Comparison of ENCODE assay signal across 8 cellular contexts in genomic region chr6:57089265-57089664, GRCh38. TPM values are rescaled to one million over a fixed set of nuclear protein-coding genes. Genes with fewer than 3 reads are reported as not detected.
DNase-seq lines count a peak whose midpoint lies in the region; ATAC-seq and TF ChIP-seq lines count a peak whose summit lies in the region.

No MANE protein-coding gene starts in this region.

- H2AK9ac ChIP-seq in IMR-90 (replicated peaks; ENCODE audit: low read depth, low read length, poor library complexity) = peak overlapping the region; percentile 77

- H2BK15ac ChIP-seq in IMR-90 (ENCODE audit: low read depth, low read length) = no peak overlapping the region

- H3K9me3 ChIP-seq in BLaER1 (no peaks in the 10 kb centered on the region), IMR-90 (ENCODE audit: control insufficient read depth, insufficient read depth, low read length) (no peaks in the 10 kb centered on the region)

- H4K5ac ChIP-seq in IMR-90 (ENCODE audit: low read depth, low read length) = peak overlapping the region; percentile 58; the same call in 1 of the 2 replicates

- H3K27ac ChIP-seq in BLaER1 (peak overlapping the region; percentile 20; the same call in 1 of the 2 replicates), IMR-90 (ENCODE audit: insufficient read depth, low read length) (peak overlapping the region; percentile 65; the same call in 1 of the 2 replicates)

- H3K4me1 Mint-ChIP-seq in naive thymus-derived CD8-positive, alpha-beta T cell = peaks cover 15 to 36% (median 33%) of the 10 kb centered on the region in 4 donors

- H3K27me3 Mint-ChIP-seq in naive thymus-derived CD8-positive, alpha-beta T cell = no peaks in the 10 kb centered on the region

- TF ChIP-seq RAD21 in IMR-90 (IDR thresholded peaks at IDR 0.05; ENCODE audit: low read length) = no peak

- H3K79me1 ChIP-seq in IMR-90 (ENCODE audit: low read depth in 1 of 2, low read length in 2 of 2) = peaks cover 0 to 9% of the 10 kb centered on the region in 2 experiments; a peak in 2 of 4 replicates

- H3K9ac ChIP-seq in BLaER1 (peak overlapping the region; percentile 36; the same call in 1 of the 2 replicates), IMR-90 (ENCODE audit: low read depth, low read length) (peak overlapping the region; percentile 3; the same call in 1 of the 2 replicates)

- no peak overlapping the region for H2AK5ac ChIP-seq in IMR-90 (ENCODE audit: low read depth, low read length)

- WGBS in IMR-90 (ENCODE audit: extremely low coverage in 2 of 2, insufficient read length in 1 of 2), 2 experiments = no CpG with 5 or more reads among the region's 3 CpGs

- H3K9me3 Mint-ChIP-seq in naive thymus-derived CD8-positive, alpha-beta T cell = no peaks in the 10 kb centered on the region

- H3K4me2 ChIP-seq in BLaER1 (peak overlapping the region; percentile 72), IMR-90 (ENCODE audit: low read depth, low read length) (peak overlapping the region; percentile 47)

- peak overlapping the region; percentile 71 for H3K4me3 ChIP-seq in BLaER1
- peak overlapping the region; percentile 23; the same call in 1 of the 2 replicates for H3K4me3 ChIP-seq in IMR-90 (ENCODE audit: insufficient read depth, low read depth, low read length)

- H3K23ac ChIP-seq in IMR-90 (ENCODE audit: low read depth, low read length) = no peak overlapping the region; the same call in 1 of the 2 replicates

- no peak for ATAC-seq in IMR-90 (ENCODE audit: low read depth)
- ATAC-seq in naive thymus-derived CD8-positive, alpha-beta T cell = no peak
- ATAC-seq in HG03354 (IDR thresholded peaks at IDR 0.05; ENCODE audit: poor library complexity, severe bottlenecking, unreplicated experiment) = no peak
- no peak for ATAC-seq in omental fat pad (ENCODE audit: low FRiP score)
- no peak for ATAC-seq in GM19455 (IDR thresholded peaks at IDR 0.05; ENCODE audit: unreplicated experiment)

- peak overlapping the region; percentile 15 for H2BK5ac ChIP-seq in IMR-90 (ENCODE audit: low read depth, low read length, poor library complexity, severe bottlenecking)

- H4K8ac ChIP-seq in IMR-90 (ENCODE audit: low read depth in 2 of 2, low read length in 2 of 2) = peak overlapping the region; percentile 17 to 75; a peak in 3 of 4 replicates

- no peak overlapping the region for H4K91ac ChIP-seq in IMR-90 (ENCODE audit: insufficient read depth, low read depth, low read length)

- H3K4ac ChIP-seq in IMR-90 (ENCODE audit: low read depth, low read length) = peak overlapping the region; percentile 76; the same call in 1 of the 2 replicates

- BruUV-seq in IMR-90 (replicated peaks; lab: Mats Ljungman, UMichigan) = no TSS peak

- peak overlapping the region; percentile 45 for H3K18ac ChIP-seq in IMR-90 (ENCODE audit: low read depth, low read length)

- peak overlapping the region; percentile 82 to 97 (median 92) for H3K4me3 Mint-ChIP-seq in naive thymus-derived CD8-positive, alpha-beta T cell

- 0 out of 2 replicates have a peak overlapping the region, but pooled peaks have one; percentile 24 for H3K14ac ChIP-seq in IMR-90 (replicated peaks; ENCODE audit: low read depth, low read length)

- TF ChIP-seq CTCF in IMR-90 (conservative IDR thresholded peaks at IDR 0.05; ENCODE audit: low read depth, low read length) (no peak), omental fat pad (IDR thresholded peaks at IDR 0.05) (no peak)

- CTCF ChIA-PET in IMR-90 (lab: Yijun Ruan, JAX) = no interaction called here

- H4K20me1 ChIP-seq in BLaER1 = peaks cover 31% of the 10 kb centered on the region
- H4K20me1 ChIP-seq in IMR-90 (ENCODE audit: insufficient read depth, low read length) = peaks cover 25% of the 10 kb centered on the region

- H2BK20ac ChIP-seq in IMR-90 (ENCODE audit: low read depth, low read length) = no peak overlapping the region

- H3K27me3 ChIP-seq in BLaER1 (no peaks in the 10 kb centered on the region), IMR-90 (ENCODE audit: control insufficient read depth, insufficient read depth, low read length) (no peaks in the 10 kb centered on the region)

- H2AFZ ChIP-seq in IMR-90 (replicated peaks; ENCODE audit: low read length, poor library complexity) = peak overlapping the region; percentile 74

- H2BK120ac ChIP-seq in IMR-90 (ENCODE audit: low read depth, low read length) = no peak overlapping the region

- in situ Hi-C loops in IMR-90 (cut with MboI; ENCODE audit: low sequenced_read_pairs) = no loop called here

- H3K27ac Mint-ChIP-seq in naive thymus-derived CD8-positive, alpha-beta T cell = peak overlapping the region; percentile 64 to 97 (median 92)

- no peak for TF ChIP-seq POLR2A in IMR-90 (IDR thresholded peaks at IDR 0.05; ENCODE audit: low read depth, low read length)

- no peak for DNase-seq in IMR-90
- DNase-seq in cerebellum (ENCODE audit: low spot score) = peak; percentile 18
- peak in 1 of 10 donors; percentile 1 for DNase-seq in naive thymus-derived CD8-positive, alpha-beta T cell
- no peak for DNase-seq in omental fat pad (ENCODE audit: low spot score)
- DNase-seq in DMS153 treated with DMSO at 0.1 percent for 48 hours (lab: John Stamatoyannopoulos, UW; ENCODE audit: unreplicated experiment) = no peak

- intact Hi-C loops in IMR-90 (cut with micrococcal nuclease) = loop anchor here (1.0 to 5.0 kb wide), 2 partner anchors 187 to 227 kb away; no protein-coding TSS in a partner anchor

- H3K4me1 ChIP-seq in BLaER1 = peaks cover 36% of the 10 kb centered on the region
- peaks cover 10% of the 10 kb centered on the region for H3K4me1 ChIP-seq in IMR-90 (ENCODE audit: control insufficient read depth, insufficient read depth, low read length)

- dilution Hi-C loops in IMR-90 (cut with HindIII; ENCODE audit: low sequenced_read_pairs, unreplicated experiment) = no loop called here

- H3K9me1 ChIP-seq in IMR-90 (ENCODE audit: insufficient read depth, low read length) = no peaks in the 10 kb centered on the region; the same call in 1 of the 2 replicates

- POLR2A ChIA-PET in IMR-90 (lab: Charles Lee; ENCODE audit: unreplicated experiment) = interaction anchor here (0.7 kb wide), 1 partner anchor 10 kb away, joined by 3 read pairs; no protein-coding TSS in a partner anchor
- POLR2A ChIA-PET in naive thymus-derived CD8-positive, alpha-beta T cell (lab: Charles Lee) = interaction anchor here (0.7 to 0.9 kb wide), 4 partner anchors 36 to 228 kb away, joined by 3 to 4 read pairs (median 4); partner anchors contain the start of gene PRIM2

- H3K56ac ChIP-seq in IMR-90 (ENCODE audit: extremely low read depth, insufficient read depth, low read length) = 0 out of 2 replicates have a peak overlapping the region, but pooled peaks have one; percentile 29

- H3K36me3 ChIP-seq in BLaER1 (peaks cover 13% of the 10 kb centered on the region; the same call in 1 of the 2 replicates), IMR-90 (ENCODE audit: control insufficient read depth, insufficient read depth, low read length) (0 out of 2 replicates have a peak, but pooled peaks cover under 1% of the 10 kb centered on the region)

- H3K36me3 Mint-ChIP-seq in naive thymus-derived CD8-positive, alpha-beta T cell = peaks cover 0 to 25% (median 8%) of the 10 kb centered on the region in 3 donors

TF ChIP-seq in IMR-90, 13 proteins besides CTCF, POLR2A, EP300 and RAD21 (continues in another document):
- no peak for TF ChIP-seq CHD1 (IDR thresholded peaks at IDR 0.05; ENCODE audit: low read depth, low read length)
- no peak for TF ChIP-seq NFE2L2 (IDR thresholded peaks at IDR 0.05; ENCODE audit: low read depth, low read length)
- TF ChIP-seq USF2 (IDR thresholded peaks at IDR 0.05; ENCODE audit: low read depth, low read length) = no peak
- no peak for TF ChIP-seq MXI1 (IDR thresholded peaks at IDR 0.05; ENCODE audit: borderline replicate concordance, low read depth, low read length)
- no peak for TF ChIP-seq MAFK (IDR thresholded peaks at IDR 0.05; ENCODE audit: low read depth, low read length)
- TF ChIP-seq MAZ (IDR thresholded peaks at IDR 0.05; ENCODE audit: borderline replicate concordance, low read depth, low read length) = no peak
- TF ChIP-seq SMC3 (IDR thresholded peaks at IDR 0.05; ENCODE audit: low read depth, low read length) = no peak
- TF ChIP-seq RCOR1 (IDR thresholded peaks at IDR 0.05; ENCODE audit: insufficient replicate concordance, low read length) = no peak
- TF ChIP-seq FOS (IDR thresholded peaks at IDR 0.05; ENCODE audit: low read depth, low read length) = no peak
- TF ChIP-seq BHLHE40 (IDR thresholded peaks at IDR 0.05; ENCODE audit: low read depth, low read length) = no peak
- TF ChIP-seq CEBPB (IDR thresholded peaks at IDR 0.05; ENCODE audit: low read depth, low read length) = no peak
- TF ChIP-seq RFX5 (IDR thresholded peaks at IDR 0.05; ENCODE audit: low read depth, low read length) = no peak

RNA-seq across cellular contexts. Expression of gene ZNF451, which starts 0.7 kb away (rescaled TPM):
- total RNA-seq in IMR-90 (2012; rRNA removed) = 48.6 and 63.0 TPM in 2 replicates
- 8.0 and 10.0 TPM in 2 replicates for polyA plus RNA-seq in IMR-90 (2012; rRNA removed)
- polyA plus RNA-seq in IMR-90 (2012; cell fraction: cytosol; rRNA removed) = 1.4 and 2.3 TPM in 2 replicates
- polyA plus RNA-seq in IMR-90 (2012; cell fraction: nucleus; rRNA removed; ENCODE audit: low replicate concordance) = 2.6 and 27.7 TPM in 2 replicates
- 130 TPM for total RNA-seq in cerebellum
- total RNA-seq in naive thymus-derived CD8-positive, alpha-beta T cell = 100 to 1,000 TPM in 1 of 2 experiments, 10 to 100 TPM in 1; 88.7 to 111 TPM
- 10 to 100 TPM; 17.0 to 26.6 (median 21.9) TPM for polyA plus RNA-seq in naive thymus-derived CD8-positive, alpha-beta T cell
- 10 to 100 TPM; 41.4 to 66.8 (median 57.0) TPM for total RNA-seq in omental fat pad

RNA-seq across cellular contexts. Expression of gene KIAA1586, which starts 42.8 kb away (rescaled TPM):
- total RNA-seq in IMR-90 (2012; rRNA removed) (3.8 and 15.0 TPM in 2 replicates), cerebellum (72.0 TPM), omental fat pad (10 to 100 TPM in 1 of 4 donors, 1 to 10 TPM in 3; 4.7 to 10.7 (median 7.3) TPM)
- polyA plus RNA-seq in IMR-90 (2012; rRNA removed) = 3.5 and 3.6 TPM in 2 replicates
- 0.28 and 0.32 TPM in 2 replicates for polyA plus RNA-seq in IMR-90 (2012; cell fraction: cytosol; rRNA removed)
- 0.15 and 2.2 TPM in 2 replicates for polyA plus RNA-seq in IMR-90 (2012; cell fraction: nucleus; rRNA removed; ENCODE audit: low replicate concordance)
- total RNA-seq in naive thymus-derived CD8-positive, alpha-beta T cell = 10 to 100 TPM; 22.8 to 23.0 TPM
- polyA plus RNA-seq in naive thymus-derived CD8-positive, alpha-beta T cell = 10 to 100 TPM in 2 of 3 donors, 1 to 10 TPM in 1; 8.9 to 13.6 (median 12.7) TPM
